In the genomic region with DNA sequence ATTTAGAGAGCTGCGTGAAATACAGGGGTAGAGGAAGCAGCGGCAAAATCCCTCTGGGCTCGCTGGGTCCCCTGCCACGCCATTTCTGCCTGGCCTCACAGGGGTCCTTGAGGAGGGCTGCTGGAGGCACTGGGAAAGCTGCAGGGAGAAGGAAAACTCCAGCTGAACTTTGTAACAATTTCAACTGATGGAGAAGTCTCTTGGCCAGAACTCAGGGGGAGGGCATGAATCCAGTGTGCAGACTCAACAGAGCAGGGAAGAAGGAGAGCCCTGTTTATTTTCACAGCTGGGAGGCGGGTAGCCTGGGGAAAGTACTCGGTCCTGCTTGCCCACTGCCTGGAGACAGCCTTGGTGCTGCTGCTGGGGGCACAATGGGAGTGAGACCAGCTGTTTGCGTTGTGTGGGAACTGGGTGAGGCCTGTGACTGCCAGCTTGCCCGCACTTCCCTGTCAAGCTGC, we compare ENCODE assay signal across 8 cellular contexts.
DNase-seq lines count a peak whose midpoint lies in the region; ATAC-seq and TF ChIP-seq lines count a peak whose summit lies in the region.

No MANE protein-coding gene starts in this region.

- peak overlapping the region; percentile 85 for H3K27ac Mint-ChIP-seq in neural progenitor cell

- H3K36me3 ChIP-seq in neural progenitor cell, result peaks cover 5% of the 10 kb centered on the region

- H3K4me2 ChIP-seq in neural progenitor cell, result no peak overlapping the region

- H3K9me3 ChIP-seq in AG04450 (ENCODE audit: control insufficient read depth, insufficient read depth, low read length) (no peaks in the 10 kb centered on the region), neural progenitor cell (ENCODE audit: low read depth) (no peaks in the 10 kb centered on the region)

- H3K36me3 Mint-ChIP-seq in neural progenitor cell, result peaks cover 32% of the 10 kb centered on the region

- peaks cover 42% of the 10 kb centered on the region for H3K9me3 Mint-ChIP-seq in neural progenitor cell

- H3K4me1 ChIP-seq in neural progenitor cell, result peaks cover 61% of the 10 kb centered on the region

- H3K9ac ChIP-seq in neural progenitor cell, result no peak overlapping the region

- POLR2A ChIA-PET in AG04450 (lab: Yijun Ruan, JAX), result no interaction called here

- DNase-seq in AG04450 (ENCODE audit: low read depth, low spot score) (peak; percentile 51), NCI-H345 treated with DMSO at 0.1 percent for 48 hours (lab: John Stamatoyannopoulos, UW; ENCODE audit: unreplicated experiment) (peak; percentile 25), fibroblast of mammary gland (ENCODE audit: low read depth) (peak; percentile 43), neural progenitor cell (ENCODE audit: low spot score) (no peak), NCI-H82 treated with DMSO at 0.1 percent for 48 hours (lab: John Stamatoyannopoulos, UW; ENCODE audit: unreplicated experiment) (no peak), NOMO-1 treated with dmso at 0.1 percent for 144 hours (lab: John Stamatoyannopoulos, UW; ENCODE audit: unreplicated experiment) (no peak)

- H3K27me3 Mint-ChIP-seq in neural progenitor cell (ENCODE audit: insufficient read depth, low read depth), result peaks cover 4% of the 10 kb centered on the region

- ATAC-seq in HG03432 (IDR thresholded peaks at IDR 0.05; ENCODE audit: unreplicated experiment) (no peak), HG03135 (IDR thresholded peaks at IDR 0.05; ENCODE audit: unreplicated experiment) (no peak)

- H3K4me3 ChIP-seq in AG04450 (ENCODE audit: low read depth, low read length) (peak overlapping the region; percentile 61), fibroblast of mammary gland (ENCODE audit: control insufficient read depth, low read depth, low read length) (peak overlapping the region; percentile 39), neural progenitor cell (no peak overlapping the region)

- peaks cover 9% of the 10 kb centered on the region for H3K79me2 ChIP-seq in neural progenitor cell (ENCODE audit: low read depth)

- H3F3A ChIP-seq in neural progenitor cell (ENCODE audit: low read depth), result peaks cover 53% of the 10 kb centered on the region

- no peak overlapping the region for H2AFZ ChIP-seq in neural progenitor cell (replicated peaks)

- peak overlapping the region; percentile 63 for H3K27ac ChIP-seq in AG04450 (ENCODE audit: low read depth, low read length)
- peak overlapping the region; percentile 96 for H3K27ac ChIP-seq in neural progenitor cell

- H4K20me1 ChIP-seq in neural progenitor cell (ENCODE audit: low read depth), result no peaks in the 10 kb centered on the region

- no peak for TF ChIP-seq CTCF in AG04450 (IDR thresholded peaks at IDR 0.05; ENCODE audit: low read depth, low read length)
- no peak for TF ChIP-seq CTCF in fibroblast of mammary gland (conservative IDR thresholded peaks at IDR 0.05; ENCODE audit: control insufficient read depth, insufficient read depth, low read depth, low read length)
- no peak for TF ChIP-seq CTCF in neural progenitor cell (IDR thresholded peaks at IDR 0.05)

- peaks cover 49% of the 10 kb centered on the region for H3K4me1 Mint-ChIP-seq in neural progenitor cell

- no peak overlapping the region for H3K4me3 Mint-ChIP-seq in neural progenitor cell

- no peaks in the 10 kb centered on the region for H3K27me3 ChIP-seq in AG04450 (ENCODE audit: control insufficient read depth, insufficient read depth, low read length)
- no peaks in the 10 kb centered on the region for H3K27me3 ChIP-seq in neural progenitor cell

- CTCF ChIA-PET in AG04450 (lab: Charles Lee), result interaction anchor here (0.6 to 2.0 kb wide), 5 partner anchors 43 to 892 kb away, joined by 3 to 9 read pairs (median 3); no protein-coding TSS in a partner anchor

Comparison
In these comparisons a context has a peak if more than half of its experiments do, and no peak if none do; other contexts are left out.
1. DNase-seq: peak in AG04450 (single experiment), NCI-H345 treated with DMSO at 0.1 percent for 48 hours (single experiment) and fibroblast of mammary gland (single experiment); none in neural progenitor cell (single experiment), NCI-H82 treated with DMSO at 0.1 percent for 48 hours (single experiment) and NOMO-1 treated with dmso at 0.1 percent for 144 hours (single experiment).